In genomic region chr5:54519083-54519541, GRCh38 we compare ENCODE assay signal across 9 cellular contexts. TPM values are rescaled to one million over a fixed set of nuclear protein-coding genes. Genes with fewer than 3 reads are reported as not detected.
A peak's percentile ranks its signal among the peaks of the same experiment; 100 is the strongest.
DNase-seq lines count a peak whose midpoint lies in the region; ATAC-seq and TF ChIP-seq lines count a peak whose summit lies in the region.
"Had no signal": no experiment of that assay in that cellular context is flagged by ENCODE, and none has a peak within 500 bp of the region (broad histone marks: within the 10 kb centered on the region; RNA-seq: fewer than 3 reads in every experiment).

No MANE protein-coding gene starts in this region.

- peaks cover 39% of the 10 kb centered on the region for H3K4me1 ChIP-seq in muscle layer of colon (ENCODE audit: insufficient read depth, low read length)
- H3K4me1 ChIP-seq in vagina: peaks cover 44% of the 10 kb centered on the region

- peak overlapping the region; percentile 86 to 90 for H3K4me3 ChIP-seq in muscle layer of colon (ENCODE audit: low read depth in 1 of 2, low read length in 2 of 2)
- H3K4me3 ChIP-seq in vagina: peak overlapping the region; percentile 78 to 93

- H3K9me3 Mint-ChIP-seq in activated naive CD4-positive, alpha-beta T cell treated with anti-CD3 and anti-CD28 coated beads, Interleukin-2, amount 50 U/mL, for 24 hours: no peaks in the 10 kb centered on the region
- H3K9me3 Mint-ChIP-seq in activated naive CD4-positive, alpha-beta T cell treated with anti-CD3 and anti-CD28 coated beads, Interleukin-2, amount 50 U/mL, for 72 hours: no peaks in the 10 kb centered on the region

- H3K27ac ChIP-seq in muscle layer of colon (ENCODE audit: low read depth, low read length) (peak overlapping the region; percentile 86), vagina (peak overlapping the region; percentile 96)

- peaks cover 42% of the 10 kb centered on the region for H3K4me1 Mint-ChIP-seq in activated naive CD4-positive, alpha-beta T cell treated with anti-CD3 and anti-CD28 coated beads, Interleukin-2, amount 50 U/mL, for 24 hours

- intact Hi-C loops in vagina (cut with DNase I): loop anchor here (5.0 to 10.0 kb wide), 2 partner anchors 236 to 343 kb away; no protein-coding TSS in a partner anchor

- peaks cover 1% of the 10 kb centered on the region for H3K36me3 Mint-ChIP-seq in activated naive CD4-positive, alpha-beta T cell treated with anti-CD3 and anti-CD28 coated beads, Interleukin-2, amount 50 U/mL, for 24 hours
- H3K36me3 Mint-ChIP-seq in activated naive CD4-positive, alpha-beta T cell treated with anti-CD3 and anti-CD28 coated beads, Interleukin-2, amount 50 U/mL, for 72 hours: peaks cover 0 to 6% of the 10 kb centered on the region in 2 donors

- H3K9me3 ChIP-seq in muscle layer of colon (ENCODE audit: low read length) (no peaks in the 10 kb centered on the region), vagina (no peaks in the 10 kb centered on the region)

- no peak for DNase-seq in activated naive CD4-positive, alpha-beta T cell treated with anti-CD3 and anti-CD28 coated beads, Interleukin-2, amount 50 U/mL, for 72 hours (ENCODE audit: low spot score in 2 of 2)
- DNase-seq in dedifferentiated amniotic fluid mesenchymal stem cell (ENCODE audit: extremely low spot score) (peak; percentile 1), vagina (ENCODE audit: extremely low spot score in 2 of 2) (no peak), NCI-H524 (lab: John Stamatoyannopoulos, UW) (no peak)
- DNase-seq: activated CD8-positive, alpha-beta memory T cell treated with anti-CD3 and anti-CD28 coated beads, Interleukin-2, amount 50 U/mL, for 48 hours had no signal

- no peak for TF ChIP-seq CTCF in vagina (IDR thresholded peaks at IDR 0.05)

- no peak for ATAC-seq in activated naive CD4-positive, alpha-beta T cell treated with anti-CD3 and anti-CD28 coated beads, Interleukin-2, amount 50 U/mL, for 72 hours
- ATAC-seq in HG03095 (IDR thresholded peaks at IDR 0.05; ENCODE audit: unreplicated experiment) (no peak), HG03108 (IDR thresholded peaks at IDR 0.05; ENCODE audit: unreplicated experiment) (no peak)

- H3K27me3 Mint-ChIP-seq in activated naive CD4-positive, alpha-beta T cell treated with anti-CD3 and anti-CD28 coated beads, Interleukin-2, amount 50 U/mL, for 24 hours: no peaks in the 10 kb centered on the region

- no peaks in the 10 kb centered on the region for H3K27me3 ChIP-seq in muscle layer of colon (ENCODE audit: control insufficient read depth in 1 of 2, insufficient read depth in 2 of 2, low read length in 2 of 2)
- no peaks in the 10 kb centered on the region for H3K27me3 ChIP-seq in vagina

- no peak overlapping the region for H3K27ac Mint-ChIP-seq in activated naive CD4-positive, alpha-beta T cell treated with anti-CD3 and anti-CD28 coated beads, Interleukin-2, amount 50 U/mL, for 24 hours
- no peak overlapping the region for H3K27ac Mint-ChIP-seq in activated naive CD4-positive, alpha-beta T cell treated with anti-CD3 and anti-CD28 coated beads, Interleukin-2, amount 50 U/mL, for 72 hours

- H3K4me3 Mint-ChIP-seq in activated naive CD4-positive, alpha-beta T cell treated with anti-CD3 and anti-CD28 coated beads, Interleukin-2, amount 50 U/mL, for 24 hours: peak overlapping the region; percentile 97

- H3K9ac ChIP-seq in muscle layer of colon (ENCODE audit: low read length): peak overlapping the region; percentile 47

- no peaks in the 10 kb centered on the region for H3K36me3 ChIP-seq in muscle layer of colon (ENCODE audit: insufficient read depth, low read length)
- H3K36me3 ChIP-seq in vagina: peaks cover 0 to 9% of the 10 kb centered on the region in 2 donors

- no peak for TF ChIP-seq POLR2A in vagina (IDR thresholded peaks at IDR 0.05)

RNA-seq across cellular contexts. Expression of gene SNX18, which starts 1.6 kb away (rescaled TPM):
- total RNA-seq in activated naive CD4-positive, alpha-beta T cell treated with anti-CD3 and anti-CD28 coated beads, Interleukin-2, amount 50 U/mL, for 72 hours: 1 to 10 TPM; 3.8 to 4.6 TPM
- total RNA-seq in vagina: 63.1 TPM

Comparison
In these comparisons a context has a peak if more than half of its experiments do, and no peak if none do; other contexts are left out.
1. RNA of gene SNX18, which starts 1.6 kb away (total RNA-seq): 63.1 TPM in vagina (single experiment); 3.8 to 4.6 TPM in activated naive CD4-positive, alpha-beta T cell treated with anti-CD3 and anti-CD28 coated beads, Interleukin-2, amount 50 U/mL, for 72 hours; every median in the first group is over 10 times any median in the second.